Comparison of ENCODE assay signal across 8 cellular contexts in genomic region chr4:77385124-77385969, GRCh38.
A peak's percentile ranks its signal among the peaks of the same experiment; 100 is the strongest.
DNase-seq lines count a peak whose midpoint lies in the region; ATAC-seq, FAIRE-seq and TF ChIP-seq lines count a peak whose summit lies in the region.

No MANE protein-coding gene starts in this region.

- TF ChIP-seq CTCF in C4-2B (conservative IDR thresholded peaks at IDR 0.05) (peak; percentile 85), HL-60 (IDR thresholded peaks at IDR 0.05; ENCODE audit: insufficient read depth, low read length) (peak; percentile 82), omental fat pad (IDR thresholded peaks at IDR 0.05) (peak in 1 of 3 donors; percentile 57), tibial nerve (IDR thresholded peaks at IDR 0.05) (peak; percentile 70 to 83 (median 77))

- H3K4me3 ChIP-seq in HL-60 (replicated peaks; ENCODE audit: insufficient read depth, low read length): no peak overlapping the region
- no peak overlapping the region for H3K4me3 ChIP-seq in tibial nerve

- peak; percentile 10 to 45 for DNase-seq in HL-60 (ENCODE audit: low read depth in 1 of 2, low spot score in 1 of 2)
- peak; percentile 47 for DNase-seq in RCC 7860 (ENCODE audit: low spot score)
- DNase-seq in activated T-helper 9 cell treated with anti-CD3 and anti-CD28 coated beads, Interleukin-2, amount 50 U/mL, for 16 hours (ENCODE audit: low read depth): peak; percentile 16
- DNase-seq in foreskin melanocyte: peak; percentile 57
- peak; percentile 45 for DNase-seq in omental fat pad (ENCODE audit: low spot score)
- DNase-seq in tibial nerve (ENCODE audit: low spot score in 2 of 2): peak; percentile 43 to 59

- no peak for TF ChIP-seq EP300 in tibial nerve (IDR thresholded peaks at IDR 0.05)

- peak; percentile 86 for ATAC-seq in GM19023 (IDR thresholded peaks at IDR 0.05; ENCODE audit: unreplicated experiment)
- peak; percentile 69 for ATAC-seq in omental fat pad (ENCODE audit: low FRiP score)

- TF ChIP-seq POLR2A in tibial nerve (IDR thresholded peaks at IDR 0.05): no peak

- no peaks in the 10 kb centered on the region for H3K4me1 ChIP-seq in tibial nerve

- H3K27me3 ChIP-seq in HL-60 (ENCODE audit: insufficient read depth, poor library complexity, severe bottlenecking): peaks cover 5% of the 10 kb centered on the region
- no peaks in the 10 kb centered on the region for H3K27me3 ChIP-seq in tibial nerve

- no peaks in the 10 kb centered on the region for H3K9me3 ChIP-seq in tibial nerve

- H3K36me3 ChIP-seq in tibial nerve: no peaks in the 10 kb centered on the region

- H3K27ac ChIP-seq in C4-2B: no peak overlapping the region
- no peak overlapping the region for H3K27ac ChIP-seq in HL-60 (replicated peaks)
- no peak overlapping the region for H3K27ac ChIP-seq in tibial nerve

- FAIRE-seq in RCC 7860 (lab: Jason Lieb, UNC): no peak

- WGBS in tibial nerve, 2 donors: 4 to 6% methylated on average over 4 of the region's 4 CpGs
